ENCODE assay signal across 1 cellular context in the genomic region with DNA sequence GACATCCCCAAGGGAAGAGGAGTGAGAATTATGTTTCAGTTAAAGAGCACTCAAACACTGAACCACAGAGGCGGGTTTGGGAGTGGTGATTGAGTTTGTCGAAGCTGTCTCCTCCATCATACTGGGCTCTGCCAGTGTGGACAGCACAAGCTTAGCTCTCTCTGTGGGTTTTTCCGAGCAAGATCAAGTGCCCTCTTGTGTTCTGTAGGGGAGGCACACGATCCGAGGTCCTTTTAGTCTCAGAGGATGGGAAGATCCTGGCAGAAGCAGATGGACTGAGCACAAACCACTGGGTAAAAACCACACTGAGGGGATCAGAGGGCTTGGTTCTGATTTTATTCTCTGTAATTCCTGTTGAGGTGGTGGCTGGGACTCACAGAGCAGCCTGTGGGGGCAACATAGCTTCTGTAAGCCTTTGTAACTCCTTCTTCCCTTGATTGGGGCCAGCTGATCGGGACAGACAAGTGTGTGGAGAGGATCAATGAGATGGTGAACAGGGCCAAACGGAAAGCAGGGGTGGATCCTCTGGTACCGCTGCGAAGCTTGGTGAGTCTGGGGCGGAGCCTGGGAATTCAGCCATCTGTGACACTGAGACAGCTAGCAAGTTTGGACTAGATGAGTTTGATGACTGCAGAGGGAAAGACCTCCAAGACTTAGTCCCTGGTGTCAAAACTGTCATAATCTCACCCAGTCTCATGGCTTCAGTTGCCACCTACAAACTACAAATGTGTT.
TF ChIP-seq lines count a peak whose summit lies in the region.

No MANE protein-coding gene starts in this region.

TF ChIP-seq in HepG2, 621 proteins besides CTCF, POLR2A, EP300 and RAD21 (continued from another document and continues in another):
- no peak for TF ChIP-seq MTA3 (CRISPR knock-in tag; IDR thresholded peaks at IDR 0.05)
- 0 out of 2 replicates have a peak, but pooled peaks have one; percentile 69 for TF ChIP-seq ZSCAN22 (CRISPR knock-in tag; IDR thresholded peaks at IDR 0.05)
- no peak for TF ChIP-seq JUND (CRISPR knock-in tag; IDR thresholded peaks at IDR 0.05)
- TF ChIP-seq BRD4 (CRISPR knock-in tag; IDR thresholded peaks at IDR 0.05), result no peak
- no peak for TF ChIP-seq ZNF225 (CRISPR knock-in tag; IDR thresholded peaks at IDR 0.05)
- TF ChIP-seq, protein P1, sequence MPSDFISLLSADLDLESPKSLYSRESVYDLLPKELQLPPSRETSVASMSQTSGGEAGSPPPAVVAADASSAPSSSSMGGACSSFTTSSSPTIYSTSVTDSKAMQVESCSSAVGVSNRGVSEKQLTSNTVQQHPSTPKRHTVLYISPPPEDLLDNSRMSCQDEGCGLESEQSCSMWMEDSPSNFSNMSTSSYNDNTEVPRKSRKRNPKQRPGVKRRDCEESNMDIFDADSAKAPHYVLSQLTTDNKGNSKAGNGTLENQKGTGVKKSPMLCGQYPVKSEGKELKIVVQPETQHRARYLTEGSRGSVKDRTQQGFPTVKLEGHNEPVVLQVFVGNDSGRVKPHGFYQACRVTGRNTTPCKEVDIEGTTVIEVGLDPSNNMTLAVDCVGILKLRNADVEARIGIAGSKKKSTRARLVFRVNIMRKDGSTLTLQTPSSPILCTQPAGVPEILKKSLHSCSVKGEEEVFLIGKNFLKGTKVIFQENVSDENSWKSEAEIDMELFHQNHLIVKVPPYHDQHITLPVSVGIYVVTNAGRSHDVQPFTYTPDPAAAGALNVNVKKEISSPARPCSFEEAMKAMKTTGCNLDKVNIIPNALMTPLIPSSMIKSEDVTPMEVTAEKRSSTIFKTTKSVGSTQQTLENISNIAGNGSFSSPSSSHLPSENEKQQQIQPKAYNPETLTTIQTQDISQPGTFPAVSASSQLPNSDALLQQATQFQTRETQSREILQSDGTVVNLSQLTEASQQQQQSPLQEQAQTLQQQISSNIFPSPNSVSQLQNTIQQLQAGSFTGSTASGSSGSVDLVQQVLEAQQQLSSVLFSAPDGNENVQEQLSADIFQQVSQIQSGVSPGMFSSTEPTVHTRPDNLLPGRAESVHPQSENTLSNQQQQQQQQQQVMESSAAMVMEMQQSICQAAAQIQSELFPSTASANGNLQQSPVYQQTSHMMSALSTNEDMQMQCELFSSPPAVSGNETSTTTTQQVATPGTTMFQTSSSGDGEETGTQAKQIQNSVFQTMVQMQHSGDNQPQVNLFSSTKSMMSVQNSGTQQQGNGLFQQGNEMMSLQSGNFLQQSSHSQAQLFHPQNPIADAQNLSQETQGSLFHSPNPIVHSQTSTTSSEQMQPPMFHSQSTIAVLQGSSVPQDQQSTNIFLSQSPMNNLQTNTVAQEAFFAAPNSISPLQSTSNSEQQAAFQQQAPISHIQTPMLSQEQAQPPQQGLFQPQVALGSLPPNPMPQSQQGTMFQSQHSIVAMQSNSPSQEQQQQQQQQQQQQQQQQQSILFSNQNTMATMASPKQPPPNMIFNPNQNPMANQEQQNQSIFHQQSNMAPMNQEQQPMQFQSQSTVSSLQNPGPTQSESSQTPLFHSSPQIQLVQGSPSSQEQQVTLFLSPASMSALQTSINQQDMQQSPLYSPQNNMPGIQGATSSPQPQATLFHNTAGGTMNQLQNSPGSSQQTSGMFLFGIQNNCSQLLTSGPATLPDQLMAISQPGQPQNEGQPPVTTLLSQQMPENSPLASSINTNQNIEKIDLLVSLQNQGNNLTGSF (CRISPR knock-in tag; IDR thresholded peaks at IDR 0.05), result 0 out of 2 replicates have a peak, but pooled peaks have one; percentile 28
- no peak for TF ChIP-seq DPF2 (CRISPR knock-in tag; IDR thresholded peaks at IDR 0.05; ENCODE audit: borderline replicate concordance, low read depth)
- TF ChIP-seq MXD4 (CRISPR knock-in tag; IDR thresholded peaks at IDR 0.05), result no peak
- no peak for TF ChIP-seq IRF2 (CRISPR knock-in tag; IDR thresholded peaks at IDR 0.05)
- TF ChIP-seq TAF1 (CRISPR knock-in tag; IDR thresholded peaks at IDR 0.05), result no peak
- TF ChIP-seq, protein P2, sequence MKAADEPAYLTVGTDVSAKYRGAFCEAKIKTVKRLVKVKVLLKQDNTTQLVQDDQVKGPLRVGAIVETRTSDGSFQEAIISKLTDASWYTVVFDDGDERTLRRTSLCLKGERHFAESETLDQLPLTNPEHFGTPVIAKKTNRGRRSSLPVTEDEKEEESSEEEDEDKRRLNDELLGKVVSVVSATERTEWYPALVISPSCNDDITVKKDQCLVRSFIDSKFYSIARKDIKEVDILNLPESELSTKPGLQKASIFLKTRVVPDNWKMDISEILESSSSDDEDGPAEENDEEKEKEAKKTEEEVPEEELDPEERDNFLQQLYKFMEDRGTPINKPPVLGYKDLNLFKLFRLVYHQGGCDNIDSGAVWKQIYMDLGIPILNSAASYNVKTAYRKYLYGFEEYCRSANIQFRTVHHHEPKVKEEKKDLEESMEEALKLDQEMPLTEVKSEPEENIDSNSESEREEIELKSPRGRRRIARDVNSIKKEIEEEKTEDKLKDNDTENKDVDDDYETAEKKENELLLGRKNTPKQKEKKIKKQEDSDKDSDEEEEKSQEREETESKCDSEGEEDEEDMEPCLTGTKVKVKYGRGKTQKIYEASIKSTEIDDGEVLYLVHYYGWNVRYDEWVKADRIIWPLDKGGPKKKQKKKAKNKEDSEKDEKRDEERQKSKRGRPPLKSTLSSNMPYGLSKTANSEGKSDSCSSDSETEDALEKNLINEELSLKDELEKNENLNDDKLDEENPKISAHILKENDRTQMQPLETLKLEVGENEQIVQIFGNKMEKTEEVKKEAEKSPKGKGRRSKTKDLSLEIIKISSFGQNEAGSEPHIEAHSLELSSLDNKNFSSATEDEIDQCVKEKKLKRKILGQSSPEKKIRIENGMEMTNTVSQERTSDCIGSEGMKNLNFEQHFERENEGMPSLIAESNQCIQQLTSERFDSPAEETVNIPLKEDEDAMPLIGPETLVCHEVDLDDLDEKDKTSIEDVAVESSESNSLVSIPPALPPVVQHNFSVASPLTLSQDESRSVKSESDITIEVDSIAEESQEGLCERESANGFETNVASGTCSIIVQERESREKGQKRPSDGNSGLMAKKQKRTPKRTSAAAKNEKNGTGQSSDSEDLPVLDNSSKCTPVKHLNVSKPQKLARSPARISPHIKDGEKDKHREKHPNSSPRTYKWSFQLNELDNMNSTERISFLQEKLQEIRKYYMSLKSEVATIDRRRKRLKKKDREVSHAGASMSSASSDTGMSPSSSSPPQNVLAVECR (CRISPR knock-in tag; IDR thresholded peaks at IDR 0.05; ENCODE audit: borderline replicate concordance), result no peak
- TF ChIP-seq FOXM1 (CRISPR knock-in tag; IDR thresholded peaks at IDR 0.05), result 0 out of 2 replicates have a peak, but pooled peaks have one; percentile 27
- no peak for TF ChIP-seq ZNF781 (CRISPR knock-in tag; IDR thresholded peaks at IDR 0.05; ENCODE audit: borderline replicate concordance, not compliant biosample characterization)
- TF ChIP-seq SMYD3 (CRISPR knock-in tag; IDR thresholded peaks at IDR 0.05), result no peak
- no peak for TF ChIP-seq RBM39 (IDR thresholded peaks at IDR 0.05; ENCODE audit: low read depth, low read length, poor library complexity, severe bottlenecking)
- TF ChIP-seq, protein P3, sequence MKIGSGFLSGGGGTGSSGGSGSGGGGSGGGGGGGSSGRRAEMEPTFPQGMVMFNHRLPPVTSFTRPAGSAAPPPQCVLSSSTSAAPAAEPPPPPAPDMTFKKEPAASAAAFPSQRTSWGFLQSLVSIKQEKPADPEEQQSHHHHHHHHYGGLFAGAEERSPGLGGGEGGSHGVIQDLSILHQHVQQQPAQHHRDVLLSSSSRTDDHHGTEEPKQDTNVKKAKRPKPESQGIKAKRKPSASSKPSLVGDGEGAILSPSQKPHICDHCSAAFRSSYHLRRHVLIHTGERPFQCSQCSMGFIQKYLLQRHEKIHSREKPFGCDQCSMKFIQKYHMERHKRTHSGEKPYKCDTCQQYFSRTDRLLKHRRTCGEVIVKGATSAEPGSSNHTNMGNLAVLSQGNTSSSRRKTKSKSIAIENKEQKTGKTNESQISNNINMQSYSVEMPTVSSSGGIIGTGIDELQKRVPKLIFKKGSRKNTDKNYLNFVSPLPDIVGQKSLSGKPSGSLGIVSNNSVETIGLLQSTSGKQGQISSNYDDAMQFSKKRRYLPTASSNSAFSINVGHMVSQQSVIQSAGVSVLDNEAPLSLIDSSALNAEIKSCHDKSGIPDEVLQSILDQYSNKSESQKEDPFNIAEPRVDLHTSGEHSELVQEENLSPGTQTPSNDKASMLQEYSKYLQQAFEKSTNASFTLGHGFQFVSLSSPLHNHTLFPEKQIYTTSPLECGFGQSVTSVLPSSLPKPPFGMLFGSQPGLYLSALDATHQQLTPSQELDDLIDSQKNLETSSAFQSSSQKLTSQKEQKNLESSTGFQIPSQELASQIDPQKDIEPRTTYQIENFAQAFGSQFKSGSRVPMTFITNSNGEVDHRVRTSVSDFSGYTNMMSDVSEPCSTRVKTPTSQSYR (CRISPR knock-in tag; IDR thresholded peaks at IDR 0.05; ENCODE audit: borderline replicate concordance), result no peak
- TF ChIP-seq ZNF598 (CRISPR knock-in tag; IDR thresholded peaks at IDR 0.05; ENCODE audit: borderline replicate concordance), result no peak
- TF ChIP-seq XRCC5 (optimal IDR thresholded peaks at IDR 0.05; ENCODE audit: low read length), result peak; percentile 59
- TF ChIP-seq MBNL3 (CRISPR knock-in tag; conservative IDR thresholded peaks at IDR 0.05), result no peak
- TF ChIP-seq, protein P4, sequence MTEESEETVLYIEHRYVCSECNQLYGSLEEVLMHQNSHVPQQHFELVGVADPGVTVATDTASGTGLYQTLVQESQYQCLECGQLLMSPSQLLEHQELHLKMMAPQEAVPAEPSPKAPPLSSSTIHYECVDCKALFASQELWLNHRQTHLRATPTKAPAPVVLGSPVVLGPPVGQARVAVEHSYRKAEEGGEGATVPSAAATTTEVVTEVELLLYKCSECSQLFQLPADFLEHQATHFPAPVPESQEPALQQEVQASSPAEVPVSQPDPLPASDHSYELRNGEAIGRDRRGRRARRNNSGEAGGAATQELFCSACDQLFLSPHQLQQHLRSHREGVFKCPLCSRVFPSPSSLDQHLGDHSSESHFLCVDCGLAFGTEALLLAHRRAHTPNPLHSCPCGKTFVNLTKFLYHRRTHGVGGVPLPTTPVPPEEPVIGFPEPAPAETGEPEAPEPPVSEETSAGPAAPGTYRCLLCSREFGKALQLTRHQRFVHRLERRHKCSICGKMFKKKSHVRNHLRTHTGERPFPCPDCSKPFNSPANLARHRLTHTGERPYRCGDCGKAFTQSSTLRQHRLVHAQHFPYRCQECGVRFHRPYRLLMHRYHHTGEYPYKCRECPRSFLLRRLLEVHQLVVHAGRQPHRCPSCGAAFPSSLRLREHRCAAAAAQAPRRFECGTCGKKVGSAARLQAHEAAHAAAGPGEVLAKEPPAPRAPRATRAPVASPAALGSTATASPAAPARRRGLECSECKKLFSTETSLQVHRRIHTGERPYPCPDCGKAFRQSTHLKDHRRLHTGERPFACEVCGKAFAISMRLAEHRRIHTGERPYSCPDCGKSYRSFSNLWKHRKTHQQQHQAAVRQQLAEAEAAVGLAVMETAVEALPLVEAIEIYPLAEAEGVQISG (CRISPR knock-in tag; IDR thresholded peaks at IDR 0.05), result peak; percentile 37; the same call in 1 of the 2 replicates
- TF ChIP-seq ZMYM2 (CRISPR knock-in tag; IDR thresholded peaks at IDR 0.05), result no peak
- TF ChIP-seq SMC3 (IDR thresholded peaks at IDR 0.05; ENCODE audit: low read length), result peak; percentile 51; the same call in 1 of the 2 replicates
- TF ChIP-seq, protein P5, sequence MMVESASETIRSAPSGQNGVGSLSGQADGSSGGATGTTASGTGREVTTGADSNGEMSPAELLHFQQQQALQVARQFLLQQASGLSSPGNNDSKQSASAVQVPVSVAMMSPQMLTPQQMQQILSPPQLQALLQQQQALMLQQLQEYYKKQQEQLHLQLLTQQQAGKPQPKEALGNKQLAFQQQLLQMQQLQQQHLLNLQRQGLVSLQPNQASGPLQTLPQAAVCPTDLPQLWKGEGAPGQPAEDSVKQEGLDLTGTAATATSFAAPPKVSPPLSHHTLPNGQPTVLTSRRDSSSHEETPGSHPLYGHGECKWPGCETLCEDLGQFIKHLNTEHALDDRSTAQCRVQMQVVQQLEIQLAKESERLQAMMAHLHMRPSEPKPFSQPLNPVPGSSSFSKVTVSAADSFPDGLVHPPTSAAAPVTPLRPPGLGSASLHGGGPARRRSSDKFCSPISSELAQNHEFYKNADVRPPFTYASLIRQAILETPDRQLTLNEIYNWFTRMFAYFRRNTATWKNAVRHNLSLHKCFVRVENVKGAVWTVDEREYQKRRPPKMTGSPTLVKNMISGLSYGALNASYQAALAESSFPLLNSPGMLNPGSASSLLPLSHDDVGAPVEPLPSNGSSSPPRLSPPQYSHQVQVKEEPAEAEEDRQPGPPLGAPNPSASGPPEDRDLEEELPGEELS (CRISPR knock-in tag; IDR thresholded peaks at IDR 0.05), result no peak
- TF ChIP-seq SMAD9 (CRISPR knock-in tag; IDR thresholded peaks at IDR 0.05), result no peak
- TF ChIP-seq, protein P6, sequence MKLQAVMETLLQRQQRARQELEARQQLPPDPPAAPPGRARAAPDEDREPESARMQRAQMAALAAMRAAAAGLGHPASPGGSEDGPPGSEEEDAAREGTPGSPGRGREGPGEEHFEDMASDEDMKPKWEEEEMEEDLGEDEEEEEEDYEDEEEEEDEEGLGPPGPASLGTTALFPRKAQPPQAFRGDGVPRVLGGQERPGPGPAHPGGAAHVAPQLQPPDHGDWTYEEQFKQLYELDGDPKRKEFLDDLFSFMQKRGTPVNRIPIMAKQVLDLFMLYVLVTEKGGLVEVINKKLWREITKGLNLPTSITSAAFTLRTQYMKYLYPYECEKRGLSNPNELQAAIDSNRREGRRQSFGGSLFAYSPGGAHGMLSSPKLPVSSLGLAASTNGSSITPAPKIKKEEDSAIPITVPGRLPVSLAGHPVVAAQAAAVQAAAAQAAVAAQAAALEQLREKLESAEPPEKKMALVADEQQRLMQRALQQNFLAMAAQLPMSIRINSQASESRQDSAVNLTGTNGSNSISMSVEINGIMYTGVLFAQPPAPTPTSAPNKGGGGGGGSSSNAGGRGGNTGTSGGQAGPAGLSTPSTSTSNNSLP (IDR thresholded peaks at IDR 0.05; ENCODE audit: low read depth, low read length), result no peak
- no peak for TF ChIP-seq ZNF607 (CRISPR knock-in tag; IDR thresholded peaks at IDR 0.05; ENCODE audit: borderline replicate concordance)
- TF ChIP-seq ZNF180 (CRISPR knock-in tag; IDR thresholded peaks at IDR 0.05; ENCODE audit: borderline replicate concordance, low read depth), result no peak
- no peak for TF ChIP-seq ZNF121 (CRISPR knock-in tag; IDR thresholded peaks at IDR 0.05)
- no peak for TF ChIP-seq ZNF737 (CRISPR knock-in tag; IDR thresholded peaks at IDR 0.05; ENCODE audit: borderline replicate concordance)
- TF ChIP-seq ZNF253 (CRISPR knock-in tag; IDR thresholded peaks at IDR 0.05; ENCODE audit: borderline replicate concordance), result no peak
- TF ChIP-seq, protein P7, sequence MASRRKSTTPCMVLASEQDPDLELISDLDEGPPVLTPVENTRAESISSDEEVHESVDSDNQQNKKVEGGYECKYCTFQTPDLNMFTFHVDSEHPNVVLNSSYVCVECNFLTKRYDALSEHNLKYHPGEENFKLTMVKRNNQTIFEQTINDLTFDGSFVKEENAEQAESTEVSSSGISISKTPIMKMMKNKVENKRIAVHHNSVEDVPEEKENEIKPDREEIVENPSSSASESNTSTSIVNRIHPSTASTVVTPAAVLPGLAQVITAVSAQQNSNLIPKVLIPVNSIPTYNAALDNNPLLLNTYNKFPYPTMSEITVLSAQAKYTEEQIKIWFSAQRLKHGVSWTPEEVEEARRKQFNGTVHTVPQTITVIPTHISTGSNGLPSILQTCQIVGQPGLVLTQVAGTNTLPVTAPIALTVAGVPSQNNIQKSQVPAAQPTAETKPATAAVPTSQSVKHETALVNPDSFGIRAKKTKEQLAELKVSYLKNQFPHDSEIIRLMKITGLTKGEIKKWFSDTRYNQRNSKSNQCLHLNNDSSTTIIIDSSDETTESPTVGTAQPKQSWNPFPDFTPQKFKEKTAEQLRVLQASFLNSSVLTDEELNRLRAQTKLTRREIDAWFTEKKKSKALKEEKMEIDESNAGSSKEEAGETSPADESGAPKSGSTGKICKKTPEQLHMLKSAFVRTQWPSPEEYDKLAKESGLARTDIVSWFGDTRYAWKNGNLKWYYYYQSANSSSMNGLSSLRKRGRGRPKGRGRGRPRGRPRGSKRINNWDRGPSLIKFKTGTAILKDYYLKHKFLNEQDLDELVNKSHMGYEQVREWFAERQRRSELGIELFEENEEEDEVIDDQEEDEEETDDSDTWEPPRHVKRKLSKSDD (CRISPR knock-in tag; IDR thresholded peaks at IDR 0.05; ENCODE audit: low read depth), result no peak
- TF ChIP-seq ZNF792 (CRISPR knock-in tag; IDR thresholded peaks at IDR 0.05), result 0 out of 2 replicates have a peak, but pooled peaks have one; percentile 15
